ENCODE assay signal across 25 cellular contexts in the genomic region with DNA sequence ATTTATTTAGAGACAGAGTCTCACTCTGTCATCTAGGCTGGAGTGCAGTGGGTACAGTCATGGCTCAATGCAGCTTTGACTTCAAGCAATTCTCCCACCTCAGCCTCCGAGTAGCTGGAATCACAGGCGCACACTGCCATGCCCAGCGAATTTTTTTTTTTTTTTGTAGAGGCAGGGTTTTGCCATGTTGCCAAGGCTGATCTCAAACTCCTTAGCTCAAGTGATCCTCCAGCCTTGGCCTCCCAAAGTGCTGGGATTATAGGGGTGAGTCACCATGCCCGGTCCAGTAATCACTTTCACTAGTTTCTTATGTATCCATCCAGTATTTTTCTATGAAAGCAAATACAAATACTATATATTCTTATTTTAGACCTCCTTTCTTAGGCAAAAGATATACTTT. TPM values are rescaled to one million over a fixed set of nuclear protein-coding genes. Genes with fewer than 3 reads are reported as not detected.
DNase-seq lines count a peak whose midpoint lies in the region; ATAC-seq and TF ChIP-seq lines count a peak whose summit lies in the region.
"Had no signal": no experiment of that assay in that cellular context is flagged by ENCODE, and none has a peak within 500 bp of the region (broad histone marks: within the 10 kb centered on the region; RNA-seq: fewer than 3 reads in every experiment).

No MANE protein-coding gene starts in this region.

- DNase-seq in EH (ENCODE audit: low read depth) (peak; percentile 9), M059J (ENCODE audit: low read depth) (peak; percentile 57), fibroblast of mammary gland (ENCODE audit: low read depth) (peak; percentile 20), gastrocnemius medialis (no peak), GOT3 (lab: John Stamatoyannopoulos, UW) (no peak), NCI-H1694 treated with DMSO at 0.1 percent for 48 hours (lab: John Stamatoyannopoulos, UW) (no peak), DMS53 treated with DMSO at 0.1 percent for 48 hours (lab: John Stamatoyannopoulos, UW; ENCODE audit: unreplicated experiment) (no peak)
- DNase-seq in effector CD4-positive, alpha-beta T cell: no peak
- DNase-seq: activated CD8-positive, alpha-beta memory T cell treated with anti-CD3 and anti-CD28 coated beads for 24 hours; activated naive CD4-positive, alpha-beta T cell treated with anti-CD3 and anti-CD28 coated beads, Interleukin-2, amount 50 U/mL, for 16 hours; activated T-cell treated with anti-CD3 and anti-CD28 coated beads, Interleukin-2, amount 50 U/mL, for 48 hours; CD4-positive, alpha-beta T cell; cerebellar nuclear complex; effector memory CD4-positive, alpha-beta T cell; NCI-H1436 treated with DMSO at 0.1 percent for 48 hours; NCI-H2171 treated with DMSO at 0.1 percent for 48 hours; NCI-H526 treated with DMSO at 0.1 percent for 48 hours; retina; stimulated activated CD4-positive, alpha-beta T cell treated with anti-CD3 and anti-CD28 coated beads, Interleukin-15, amount 100 ng/mL, for 24 hours; T1000 had no signal

- no peak for TF ChIP-seq CTCF in fibroblast of mammary gland (conservative IDR thresholded peaks at IDR 0.05; ENCODE audit: control insufficient read depth, insufficient read depth, low read depth, low read length)
- TF ChIP-seq CTCF in gastrocnemius medialis (IDR thresholded peaks at IDR 0.05 in 4 of 5, conservative IDR thresholded peaks at IDR 0.05 in 1 of 5): no peak

- intact Hi-C loops in gastrocnemius medialis (cut with DNase I; ENCODE audit: low total_unique reads): no loop called here

- peak overlapping the region; percentile 79 to 92 (median 88) for H3K27ac ChIP-seq in gastrocnemius medialis
- H3K27ac ChIP-seq: neutrophil had no signal

- peaks cover 25 to 51% of the 10 kb centered on the region in 2 donors for H3K4me1 ChIP-seq in gastrocnemius medialis

- no peaks in the 10 kb centered on the region for H3K9me3 ChIP-seq in gastrocnemius medialis
- H3K9me3 ChIP-seq: neutrophil had no signal

- peaks cover 0 to 2% of the 10 kb centered on the region in 2 donors for H3K36me3 ChIP-seq in gastrocnemius medialis
- H3K36me3 ChIP-seq: neutrophil had no signal

- no peak overlapping the region for H3K4me3 ChIP-seq in fibroblast of mammary gland (ENCODE audit: control insufficient read depth, low read depth, low read length)
- no peak overlapping the region for H3K4me3 ChIP-seq in gastrocnemius medialis
- H3K4me3 ChIP-seq: suprapubic skin had no signal

- in situ Hi-C loops in gastrocnemius medialis (cut with MboI; ENCODE audit: low sequenced_read_pairs in 4 of 4): no loop called here

- TF ChIP-seq POLR2A in gastrocnemius medialis (IDR thresholded peaks at IDR 0.05): no peak

- H3K27me3 ChIP-seq in gastrocnemius medialis: no peaks in the 10 kb centered on the region
- H3K27me3 ChIP-seq: neutrophil, suprapubic skin had no signal

- ATAC-seq in gastrocnemius medialis: no peak
- ATAC-seq: activated CD4-positive, CD25-positive, alpha-beta regulatory T cell treated with anti-CD3 and anti-CD28 coated beads, Interleukin-2, amount 50 U/mL, for 24 hours; esophagus mucosa had no signal

RNA-seq across cellular contexts. Expression of gene PRKAG3, which starts 24.0 kb away (rescaled TPM):
- not detected in 2 replicates for total RNA-seq in M059J (2014; rRNA removed; shearing (Covaris generic))
- total RNA-seq in gastrocnemius medialis: 10 to 100 TPM in 3 of 4 donors, 1 to 10 TPM in 1; 8.3 to 65.4 (median 44.3) TPM
- total RNA-seq: astrocyte; CD4-positive, alpha-beta T cell; esophagus mucosa had no signal

RNA-seq across cellular contexts. Expression of gene CYP27A1, which starts 25.7 kb away (rescaled TPM):
- 2.7 and 5.2 TPM in 2 replicates for total RNA-seq in M059J (2014; rRNA removed; shearing (Covaris generic))
- 10 to 100 TPM; 17.9 to 56.3 (median 26.8) TPM for total RNA-seq in gastrocnemius medialis

RNA-seq across cellular contexts. Expression of gene WNT6, which starts 52.0 kb away (rescaled TPM):
- total RNA-seq in M059J (2014; rRNA removed; shearing (Covaris generic)): 0.05 and 0.39 TPM in 2 replicates
- 1 to 10 TPM in 2 of 4 donors, under 1 TPM in 2; 0.36 to 3.9 (median 2.1) TPM for total RNA-seq in gastrocnemius medialis
- total RNA-seq: CD4-positive, alpha-beta T cell; esophagus mucosa had no signal

Comparison
In these comparisons a context has a peak if more than half of its experiments do, and no peak if none do; other contexts are left out.
1. DNase-seq: peak in EH (single experiment), M059J (single experiment) and fibroblast of mammary gland (single experiment); none in gastrocnemius medialis (0 of 2), effector CD4-positive, alpha-beta T cell (single experiment), GOT3 (single experiment), NCI-H1694 treated with DMSO at 0.1 percent for 48 hours (single experiment) and DMS53 treated with DMSO at 0.1 percent for 48 hours (single experiment).